8 cellular contexts compared by ENCODE assay signal in the genomic region with DNA sequence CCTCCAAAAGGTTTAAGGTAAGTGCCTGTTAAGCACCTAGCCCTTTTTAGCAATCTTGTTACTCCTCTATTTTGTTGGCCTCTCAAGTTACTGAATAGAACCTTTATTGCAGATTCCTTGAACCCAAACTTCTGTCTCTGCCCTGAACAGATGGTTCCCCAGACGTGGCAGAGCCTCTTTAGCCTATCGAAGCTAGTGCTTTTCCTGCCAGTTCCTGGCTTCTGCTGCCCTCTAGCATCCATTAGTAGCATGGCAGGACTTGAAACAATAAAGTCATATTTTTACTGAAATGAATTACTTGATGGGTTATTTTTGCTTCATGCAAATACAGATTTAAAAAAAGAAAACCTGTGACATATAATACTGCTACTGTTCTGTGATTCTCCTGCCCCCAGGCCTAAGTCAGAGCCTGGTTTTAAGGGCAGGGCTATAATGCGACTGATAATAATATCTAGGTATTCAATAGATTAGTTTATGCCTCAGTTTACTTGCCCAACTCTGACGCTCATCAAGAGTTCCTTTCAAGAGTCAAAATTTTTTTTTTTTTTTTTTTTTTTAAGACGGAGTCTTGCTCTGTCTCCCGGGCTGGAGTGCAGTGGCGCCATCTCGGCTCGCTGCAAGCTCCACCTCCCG.
DNase-seq lines count a peak whose midpoint lies in the region; ATAC-seq and TF ChIP-seq lines count a peak whose summit lies in the region.

No MANE protein-coding gene starts in this region.

- H3K4me3 ChIP-seq in Karpas-422 (ENCODE audit: low read length) (no peak overlapping the region), heart right ventricle (no peak overlapping the region)

- H2AFZ ChIP-seq in H9 (ENCODE audit: low read length) (no peak overlapping the region), Karpas-422 (ENCODE audit: low read length) (peak overlapping the region; percentile 10; the same call in 1 of the 2 replicates)

- peak; percentile 60 to 83 for ATAC-seq in activated naive CD4-positive, alpha-beta T cell treated with anti-CD3 and anti-CD28 coated beads, Interleukin-2, amount 50 U/mL, for 72 hours
- ATAC-seq in heart right ventricle: peak in 2 of 8 donors; percentile 49 to 52

- no peak overlapping the region for H4K91ac ChIP-seq in H9 (ENCODE audit: insufficient read length, low read depth, low read length)

- H2BK120ac ChIP-seq in H9 (ENCODE audit: low read depth, low read length, poor library complexity, severe bottlenecking): no peak overlapping the region

- H3T11ph ChIP-seq in H9 (ENCODE audit: low read length): no peak overlapping the region

- H4K8ac ChIP-seq in H9 (replicated peaks; ENCODE audit: insufficient read length, low read depth, low read length): no peak overlapping the region

- H2BK5ac ChIP-seq in H9 (ENCODE audit: insufficient read length, low read length): no peak overlapping the region

- H3K27ac ChIP-seq in H9 (ENCODE audit: insufficient read length, low read depth, low read length) (no peak overlapping the region), Karpas-422 (ENCODE audit: low read length) (no peak overlapping the region), heart right ventricle (no peak overlapping the region)

- peaks cover 3 to 5% of the 10 kb centered on the region in 2 experiments; a peak in 1 of 4 replicates for H3K4me1 Mint-ChIP-seq in H9

- peak; percentile 87 for TF ChIP-seq CTCF in H9 (conservative IDR thresholded peaks at IDR 0.05)
- TF ChIP-seq CTCF in heart right ventricle (IDR thresholded peaks at IDR 0.05): peak; percentile 36 to 78 (median 68)

- H3K23me2 ChIP-seq in H9 (ENCODE audit: insufficient read length, low read depth, low read length, poor library complexity, severe bottlenecking): no peaks in the 10 kb centered on the region

- no peak overlapping the region for H2BK12ac ChIP-seq in H9 (ENCODE audit: insufficient read length, low read depth, low read length)

- H3K4me2 ChIP-seq in H9 (ENCODE audit: insufficient read depth, insufficient read length, low read length) (no peak overlapping the region), Karpas-422 (ENCODE audit: low read depth, low read length, poor library complexity, severe bottlenecking) (peak overlapping the region; percentile 18)

- H3K9ac ChIP-seq in H9 (ENCODE audit: extremely low read depth, insufficient read length, low read length) (no peak overlapping the region), Karpas-422 (ENCODE audit: low read length) (no peak overlapping the region)

- peaks cover 4% of the 10 kb centered on the region; the same call in 1 of the 2 replicates for H3K4me1 ChIP-seq in H9 (ENCODE audit: insufficient read depth, low read length)
- peaks cover 10% of the 10 kb centered on the region for H3K4me1 ChIP-seq in Karpas-422 (ENCODE audit: low read length)
- no peaks in the 10 kb centered on the region for H3K4me1 ChIP-seq in heart right ventricle

- H3K9me3 ChIP-seq in H9 (ENCODE audit: control insufficient read depth, low read depth, low read length) (no peaks in the 10 kb centered on the region), Karpas-422 (ENCODE audit: low read length) (no peaks in the 10 kb centered on the region), heart right ventricle (no peaks in the 10 kb centered on the region)

- no CpG with 5 or more reads among the region's 10 CpGs for WGBS in H9 (ENCODE audit: extremely low coverage, insufficient read length, low lambda C conversion rate)
- WGBS in heart right ventricle, 2 donors: 63 to 64% methylated on average over 10 of the region's 10 CpGs

- H3K4me3 Mint-ChIP-seq in H9: no peak overlapping the region

- no peak overlapping the region for H2AK5ac ChIP-seq in H9 (ENCODE audit: insufficient read length, low read length)

- no peak overlapping the region for H3K23ac ChIP-seq in H9 (ENCODE audit: insufficient read length, low read depth, low read length)

- no peaks in the 10 kb centered on the region for H3K27me3 Mint-ChIP-seq in H9 (ENCODE audit: low read depth)

- H3K79me2 ChIP-seq in H9 (ENCODE audit: insufficient read depth, low read length): no peaks in the 10 kb centered on the region
- H3K79me2 ChIP-seq in Karpas-422 (ENCODE audit: low read length): no peaks in the 10 kb centered on the region

- no peak overlapping the region for H3K27ac Mint-ChIP-seq in H9
- peak overlapping the region; percentile 6 to 11 for H3K27ac Mint-ChIP-seq in activated naive CD4-positive, alpha-beta T cell treated with anti-CD3 and anti-CD28 coated beads, Interleukin-2, amount 50 U/mL, for 72 hours

- peak; percentile 7 to 27 for DNase-seq in activated CD4-positive, alpha-beta T cell treated with anti-CD3 and anti-CD28 coated beads for 24 hours (ENCODE audit: low read depth in 2 of 2)
- no peak for DNase-seq in activated CD4-positive, alpha-beta T cell treated with anti-CD3 and anti-CD28 coated beads for 1 hour
- DNase-seq in H9: peak; percentile 47
- DNase-seq in Karpas-422: peak; percentile 92
- peak; percentile 13 for DNase-seq in OCI-M2 (lab: John Stamatoyannopoulos, UW; ENCODE audit: unreplicated experiment)
- DNase-seq in activated naive CD4-positive, alpha-beta T cell treated with anti-CD3 and anti-CD28 coated beads, Interleukin-2, amount 50 U/mL, for 72 hours (ENCODE audit: low spot score in 2 of 2): peak in 1 of 2 donors; percentile 17
- DNase-seq in heart right ventricle: peak in 1 of 2 donors; percentile 6
- DNase-seq in retina: peak; percentile 56

- no peaks in the 10 kb centered on the region; a peak in 1 of 5 replicates for H3K9me3 Mint-ChIP-seq in H9
- H3K9me3 Mint-ChIP-seq in activated naive CD4-positive, alpha-beta T cell treated with anti-CD3 and anti-CD28 coated beads, Interleukin-2, amount 50 U/mL, for 72 hours: no peaks in the 10 kb centered on the region

- no peak overlapping the region for H3K18ac ChIP-seq in H9 (ENCODE audit: insufficient read length, low read depth, low read length)

- no peak overlapping the region for H3K14ac ChIP-seq in H9 (ENCODE audit: insufficient read depth, low read length)

- no peak overlapping the region for H3K4ac ChIP-seq in H9 (ENCODE audit: low read depth, low read length)

- no peaks in the 10 kb centered on the region for H3K36me3 Mint-ChIP-seq in H9 (ENCODE audit: insufficient read depth in 1 of 3, low read depth in 3 of 3)
- no peaks in the 10 kb centered on the region for H3K36me3 Mint-ChIP-seq in activated naive CD4-positive, alpha-beta T cell treated with anti-CD3 and anti-CD28 coated beads, Interleukin-2, amount 50 U/mL, for 72 hours

- H2BK15ac ChIP-seq in H9 (ENCODE audit: low read depth, low read length): no peak overlapping the region

- H3K36me3 ChIP-seq in Karpas-422 (ENCODE audit: insufficient read depth, low read length) (no peaks in the 10 kb centered on the region), heart right ventricle (no peaks in the 10 kb centered on the region)

- H2BK20ac ChIP-seq in H9 (ENCODE audit: low read depth, low read length, poor library complexity, severe bottlenecking): no peak overlapping the region

- H3K56ac ChIP-seq in H9 (ENCODE audit: insufficient read length, low read depth, low read length): no peak overlapping the region

- H4K20me1 ChIP-seq in H9 (ENCODE audit: control insufficient read depth, insufficient read depth, insufficient read length) (no peaks in the 10 kb centered on the region), Karpas-422 (ENCODE audit: insufficient read depth, low read depth, low read length) (no peaks in the 10 kb centered on the region)

- intact Hi-C loops in heart right ventricle (cut with DNase I): loop anchor here in 1 of 10 donors (5.0 kb wide), 1 partner anchor 477 kb away; no protein-coding TSS in a partner anchor

- no peaks in the 10 kb centered on the region for H3K9me2 ChIP-seq in Karpas-422 (replicated peaks; ENCODE audit: insufficient read depth, low read length)

- no peaks in the 10 kb centered on the region for H3K79me1 ChIP-seq in H9 (ENCODE audit: insufficient read depth, low read depth, low read length, poor library complexity, severe bottlenecking)

- no peaks in the 10 kb centered on the region for H3K27me3 ChIP-seq in H9 (ENCODE audit: insufficient read depth, low read length)
- no peaks in the 10 kb centered on the region for H3K27me3 ChIP-seq in Karpas-422 (ENCODE audit: low read length)
- no peaks in the 10 kb centered on the region for H3K27me3 ChIP-seq in heart right ventricle

- H4K5ac ChIP-seq in H9 (ENCODE audit: insufficient read length, low read depth, low read length): no peak overlapping the region

Comparison
In these comparisons a context has a peak if more than half of its experiments do, and no peak if none do; other contexts are left out.
1. H3K27ac Mint-ChIP-seq: peak in activated naive CD4-positive, alpha-beta T cell treated with anti-CD3 and anti-CD28 coated beads, Interleukin-2, amount 50 U/mL, for 72 hours (2 of 2); none in H9 (0 of 3).